ENCODE assay signal across 9 cellular contexts in genomic region chr15:39770748-39771689, GRCh38. TPM values are rescaled to one million over a fixed set of nuclear protein-coding genes. Genes with fewer than 3 reads are reported as not detected.
DNase-seq lines count a peak whose midpoint lies in the region; ATAC-seq, FAIRE-seq and TF ChIP-seq lines count a peak whose summit lies in the region.
"Had no signal": no experiment of that assay in that cellular context is flagged by ENCODE, and none has a peak within 500 bp of the region (broad histone marks: within the 10 kb centered on the region; RNA-seq: fewer than 3 reads in every experiment).

No MANE protein-coding gene starts in this region.

- FAIRE-seq in H54 (lab: Jason Lieb, UNC), result peak; percentile 95
- FAIRE-seq: GM12892 had no signal

- H3K9me3 ChIP-seq in left ventricle myocardium inferior (replicated peaks), result no peaks in the 10 kb centered on the region

- H3K4me3 Mint-ChIP-seq in WTC11, result no peak overlapping the region

- H3K36me3 Mint-ChIP-seq in WTC11, result peaks cover 10% of the 10 kb centered on the region

- peak overlapping the region; percentile 27; the same call in 1 of the 2 replicates for H3K27ac Mint-ChIP-seq in WTC11

- H3K27me3 ChIP-seq in left ventricle myocardium inferior (ENCODE audit: low read depth), result no peaks in the 10 kb centered on the region

- TF ChIP-seq CTCF in WTC11 (IDR thresholded peaks at IDR 0.05) (no peak), left ventricle myocardium inferior (IDR thresholded peaks at IDR 0.05; ENCODE audit: borderline replicate concordance) (no peak)

- H3K4me1 ChIP-seq in left ventricle myocardium inferior, result peaks cover 12% of the 10 kb centered on the region

- no peaks in the 10 kb centered on the region for H3K27me3 Mint-ChIP-seq in WTC11 (ENCODE audit: low read depth)

- peaks cover 8% of the 10 kb centered on the region for H3K4me1 Mint-ChIP-seq in WTC11

- POLR2A ChIA-PET in WTC11 (lab: Charles Lee), result no interaction called here

- ATAC-seq in WTC11, result peak; percentile 56
- no peak for ATAC-seq in activated CD4-positive, CD25-positive, alpha-beta regulatory T cell treated with anti-CD3 and anti-CD28 coated beads, Interleukin-2, amount 50 U/mL, for 24 hours

- H3K27ac ChIP-seq in left ventricle myocardium inferior (replicated peaks) (peak overlapping the region; percentile 57), skin epidermis (peak overlapping the region in 16 of 21 experiments; percentile 13 to 74 (median 43))

- H3K4me3 ChIP-seq in left ventricle myocardium inferior (no peak overlapping the region), skin epidermis (no peak overlapping the region)

- H3K9me3 Mint-ChIP-seq in WTC11, result peaks cover 16% of the 10 kb centered on the region

- TF ChIP-seq POLR2A in H54 (IDR thresholded peaks at IDR 0.05; ENCODE audit: low read depth, low read length), result no peak

- DNase-seq in H54 (ENCODE audit: insufficient read length, low spot score) (no peak), WTC11 (ENCODE audit: low spot score) (no peak), left ventricle myocardium inferior (no peak), KG1 (lab: John Stamatoyannopoulos, UW) (no peak), UCSD-AML1 (lab: John Stamatoyannopoulos, UW; ENCODE audit: unreplicated experiment) (no peak)
- no peak for DNase-seq in stimulated activated CD4-positive, alpha-beta T cell treated with anti-CD3 and anti-CD28 coated beads, Interleukin-4, amount 100 ng/mL, for 24 hours

- no peaks in the 10 kb centered on the region for H3K36me3 ChIP-seq in left ventricle myocardium inferior

- CTCF ChIA-PET in WTC11 (lab: Charles Lee), result interaction anchor here (0.8 to 3.9 kb wide), 2 partner anchors 14 kb away, joined by 4 to 18 read pairs; no protein-coding TSS in a partner anchor

- intact Hi-C loops in left ventricle myocardium inferior (cut with micrococcal nuclease), result no loop called here

TF ChIP-seq in WTC11, 78 proteins besides CTCF, POLR2A, EP300 and RAD21:
- TF ChIP-seq MYBL2 (CRISPR knock-in tag; IDR thresholded peaks at IDR 0.05), result no peak

RNA-seq across cellular contexts. Expression of gene FSIP1, which starts 11.6 kb away (rescaled TPM):
- 0.55 to 0.61 TPM (median 0.60 TPM) in 3 replicates for total RNA-seq in WTC11 (2021)
- 1.2 TPM for total RNA-seq in left ventricle myocardium inferior
